ENCODE assay signal across 9 cellular contexts in genomic region chr11:45921561-45922424, GRCh38. TPM values are rescaled to one million over a fixed set of nuclear protein-coding genes. Genes with fewer than 3 reads are reported as not detected.
DNase-seq lines count a peak whose midpoint lies in the region; ATAC-seq and TF ChIP-seq lines count a peak whose summit lies in the region.
"Had no signal": no experiment of that assay in that cellular context is flagged by ENCODE, and none has a peak within 500 bp of the region (broad histone marks: within the 10 kb centered on the region; RNA-seq: fewer than 3 reads in every experiment).

No MANE protein-coding gene starts in this region.

- ATAC-seq in GM19035 (IDR thresholded peaks at IDR 0.05; ENCODE audit: unreplicated experiment) (no peak), GM21447 (IDR thresholded peaks at IDR 0.05; ENCODE audit: unreplicated experiment) (no peak)

- H3K27ac Mint-ChIP-seq in nephron progenitor cell = no peak overlapping the region

- H3K36me3 ChIP-seq in ectodermal cell (ENCODE audit: control insufficient read depth, insufficient read depth, low read length) = no peaks in the 10 kb centered on the region
- no peaks in the 10 kb centered on the region for H3K36me3 ChIP-seq in GM23248 (ENCODE audit: low read depth)

- DNase-seq in HT-29 (ENCODE audit: low spot score) = peak; percentile 81
- DNase-seq in NCI-H748 (lab: John Stamatoyannopoulos, UW; ENCODE audit: unreplicated experiment) = peak; percentile 94
- peak; percentile 68 for DNase-seq in nephron progenitor cell
- DNase-seq in hepatic stellate cell (ENCODE audit: low spot score) = no peak
- no peak for DNase-seq in GM23248

- in situ Hi-C loops in GM23248 (cut with MboI) = no loop called here

- peaks cover 41% of the 10 kb centered on the region for H3K4me1 Mint-ChIP-seq in nephron progenitor cell

- no peak overlapping the region for H3K9ac ChIP-seq in GM23248

- H3K4me3 Mint-ChIP-seq in nephron progenitor cell = peak overlapping the region; percentile 74

- H3K9me2 ChIP-seq in GM23248 (ENCODE audit: insufficient read depth) = no peaks in the 10 kb centered on the region

- no peak overlapping the region for H3K4me2 ChIP-seq in GM23248 (ENCODE audit: unreplicated experiment)

- H3K4me3 ChIP-seq in ectodermal cell (ENCODE audit: insufficient read depth, low read depth, low read length) (peak overlapping the region; percentile 47), GM23248 (no peak overlapping the region)

- 3% methylated on average over 54 of the region's 54 CpGs for WGBS in ectodermal cell, 2 experiments
- 42 to 52% methylated on average over 36 of the region's 54 CpGs for WGBS in GM23248 (ENCODE audit: low coverage in 1 of 2, low lambda C conversion rate in 2 of 2, missing lambda C conversion rate in 2 of 2), 2 experiments

- H3K9me3 ChIP-seq in ectodermal cell (ENCODE audit: control insufficient read depth, low read length) (no peaks in the 10 kb centered on the region), GM23248 (ENCODE audit: low read depth) (no peaks in the 10 kb centered on the region)

- peaks cover 60% of the 10 kb centered on the region for H3K27me3 Mint-ChIP-seq in nephron progenitor cell (ENCODE audit: low read depth, poor library complexity)

- H3K4me1 ChIP-seq in ectodermal cell (ENCODE audit: control insufficient read depth, insufficient read depth, low read length) (peaks cover 28% of the 10 kb centered on the region), GM23248 (ENCODE audit: insufficient read depth) (peaks cover 2% of the 10 kb centered on the region)

- peaks cover 9% of the 10 kb centered on the region for H3K79me2 ChIP-seq in GM23248 (ENCODE audit: insufficient read depth)

- H3K27me3 ChIP-seq in ectodermal cell (ENCODE audit: control insufficient read depth, insufficient read depth, low read length, poor library complexity, severe bottlenecking) = peaks cover 36% of the 10 kb centered on the region
- H3K27me3 ChIP-seq in GM23248 (replicated peaks; ENCODE audit: insufficient read depth) = peaks cover 12% of the 10 kb centered on the region

- no peaks in the 10 kb centered on the region for H4K20me1 ChIP-seq in GM23248 (ENCODE audit: insufficient read depth)

- H2AFZ ChIP-seq in GM23248 = no peak overlapping the region

- H3K36me3 Mint-ChIP-seq in nephron progenitor cell (ENCODE audit: low read depth) = no peaks in the 10 kb centered on the region

- no peak overlapping the region for H3K27ac ChIP-seq in ectodermal cell (ENCODE audit: insufficient read depth, low read depth, low read length, poor library complexity, severe bottlenecking)
- H3K27ac ChIP-seq in GM23248 = no peak overlapping the region

- no peaks in the 10 kb centered on the region for H3F3A ChIP-seq in GM23248 (ENCODE audit: insufficient read depth)

- H3K9me3 Mint-ChIP-seq in nephron progenitor cell = peaks cover 6% of the 10 kb centered on the region

- no peak for TF ChIP-seq CTCF in nephron progenitor cell (IDR thresholded peaks at IDR 0.05)

RNA-seq across cellular contexts. Expression of gene LARGE2, which starts 0.7 kb away (rescaled TPM):
- 2.6 and 4.5 TPM in 2 replicates for total RNA-seq in HT-29 (2014; rRNA removed; shearing (Covaris generic))
- 27.8 TPM for polyA plus RNA-seq in ectodermal cell (2013, experiment 1 of 4)
- polyA plus RNA-seq in ectodermal cell (2013, experiment 2 of 4) = 30.9 TPM
- 27.8 TPM for polyA plus RNA-seq in ectodermal cell (2013, experiment 3 of 4)
- 28.7 TPM for polyA plus RNA-seq in ectodermal cell (2013, experiment 4 of 4)
- not detected in 2 replicates for total RNA-seq in GM23248 (2014; rRNA removed; shearing (Covaris generic))
- not detected in 2 replicates for polyA plus RNA-seq in GM23248 (2016; fragmentation: Nextera tagmentation; extraction: Ambion mirVana)
- total RNA-seq: LHCN-M2 had no signal

RNA-seq across cellular contexts. Expression of gene PEX16, which starts 4.1 kb away (rescaled TPM):
- 86.5 and 98.4 TPM in 2 replicates for total RNA-seq in HT-29 (2014; rRNA removed; shearing (Covaris generic))
- polyA plus RNA-seq in ectodermal cell (2013, experiment 1 of 4) = 27.4 TPM
- 24.2 TPM for polyA plus RNA-seq in ectodermal cell (2013, experiment 2 of 4)
- 25.6 TPM for polyA plus RNA-seq in ectodermal cell (2013, experiment 3 of 4)
- polyA plus RNA-seq in ectodermal cell (2013, experiment 4 of 4) = 22.7 TPM
- total RNA-seq in GM23248 (2014; rRNA removed; shearing (Covaris generic)) = 16.2 and 23.2 TPM in 2 replicates
- 21.2 and 25.1 TPM in 2 replicates for polyA plus RNA-seq in GM23248 (2016; fragmentation: Nextera tagmentation; extraction: Ambion mirVana)

RNA-seq across cellular contexts. Expression of gene FREY1, which starts 14.7 kb away (rescaled TPM):
- total RNA-seq in HT-29 (2014; rRNA removed; shearing (Covaris generic)) = 0.31 and 1.7 TPM in 2 replicates
- 2.2 TPM for polyA plus RNA-seq in ectodermal cell (2013, experiment 1 of 4)
- polyA plus RNA-seq in ectodermal cell (2013, experiment 2 of 4) = 1.0 TPM
- not detected for polyA plus RNA-seq in ectodermal cell (2013, experiment 3 of 4)
- 0.45 TPM for polyA plus RNA-seq in ectodermal cell (2013, experiment 4 of 4)
- not detected in 2 replicates for total RNA-seq in GM23248 (2014; rRNA removed; shearing (Covaris generic))
- polyA plus RNA-seq in GM23248 (2016; fragmentation: Nextera tagmentation; extraction: Ambion mirVana) = not detected in 2 replicates

RNA-seq across cellular contexts. Expression of gene MAPK8IP1, which starts 36.3 kb away (rescaled TPM):
- 2.9 and 4.0 TPM in 2 replicates for total RNA-seq in HT-29 (2014; rRNA removed; shearing (Covaris generic))
- 18.3 TPM for polyA plus RNA-seq in ectodermal cell (2013, experiment 1 of 4)
- 15.4 TPM for polyA plus RNA-seq in ectodermal cell (2013, experiment 2 of 4)
- 14.4 TPM for polyA plus RNA-seq in ectodermal cell (2013, experiment 3 of 4)
- polyA plus RNA-seq in ectodermal cell (2013, experiment 4 of 4) = 12.7 TPM
- 8.1 and 9.5 TPM in 2 replicates for total RNA-seq in GM23248 (2014; rRNA removed; shearing (Covaris generic))
- polyA plus RNA-seq in GM23248 (2016; fragmentation: Nextera tagmentation; extraction: Ambion mirVana) = 1.8 and 2.1 TPM in 2 replicates

Comparison
In these comparisons a context has a peak if more than half of its experiments do, and no peak if none do; other contexts are left out.
1. DNase-seq: peak in HT-29 (single experiment), NCI-H748 (single experiment) and nephron progenitor cell (single experiment); none in hepatic stellate cell (single experiment) and GM23248 (single experiment).